8 cellular contexts compared by ENCODE assay signal in genomic region chr16:67658849-67659674, GRCh38. TPM values are rescaled to one million over a fixed set of nuclear protein-coding genes. Genes with fewer than 3 reads are reported as not detected.
DNase-seq lines count a peak whose midpoint lies in the region; ATAC-seq and TF ChIP-seq lines count a peak whose summit lies in the region.

No MANE protein-coding gene starts in this region.

- H3K27ac ChIP-seq in GM23248 = no peak overlapping the region
- H3K27ac ChIP-seq in SU-DHL-6 (ENCODE audit: low read depth, low read length) = peak overlapping the region; percentile 37; the same call in 1 of the 2 replicates

- H3K9me2 ChIP-seq in GM23248 (ENCODE audit: insufficient read depth) (no peaks in the 10 kb centered on the region), SU-DHL-6 (replicated peaks; ENCODE audit: insufficient read depth, low read length) (no peaks in the 10 kb centered on the region)

- no peaks in the 10 kb centered on the region for H3K27me3 ChIP-seq in GM23248 (replicated peaks; ENCODE audit: insufficient read depth)
- H3K27me3 ChIP-seq in SU-DHL-6 (ENCODE audit: low read length) = no peaks in the 10 kb centered on the region

- TF ChIP-seq CTCF in SU-DHL-6 (IDR thresholded peaks at IDR 0.05; ENCODE audit: insufficient read depth, low read length, poor library complexity, severe bottlenecking) = no peak
- no peak for TF ChIP-seq CTCF in fibroblast of the aortic adventitia (IDR thresholded peaks at IDR 0.05; ENCODE audit: insufficient read depth, low read length)

- ATAC-seq in GM21515 (IDR thresholded peaks at IDR 0.05; ENCODE audit: unreplicated experiment) = no peak
- no peak for ATAC-seq in GM19324 (IDR thresholded peaks at IDR 0.05; ENCODE audit: low FRiP score, unreplicated experiment)
- ATAC-seq in HG03095 (IDR thresholded peaks at IDR 0.05; ENCODE audit: unreplicated experiment) = no peak
- no peak for ATAC-seq in HG02884 (IDR thresholded peaks at IDR 0.05; ENCODE audit: unreplicated experiment)

- H4K20me1 ChIP-seq in GM23248 (ENCODE audit: insufficient read depth) (no peaks in the 10 kb centered on the region), SU-DHL-6 (ENCODE audit: low read depth, low read length) (no peaks in the 10 kb centered on the region)

- H3K36me3 ChIP-seq in GM23248 (ENCODE audit: low read depth) (no peaks in the 10 kb centered on the region), SU-DHL-6 (ENCODE audit: low read length) (no peaks in the 10 kb centered on the region)

- WGBS in GM23248 (ENCODE audit: low coverage in 1 of 2, low lambda C conversion rate in 2 of 2, missing lambda C conversion rate in 2 of 2), 2 experiments = 29 to 35% methylated on average over 18 to 21 of the region's 21 CpGs

- no peaks in the 10 kb centered on the region for H3K4me1 ChIP-seq in GM23248 (ENCODE audit: insufficient read depth)

- in situ Hi-C loops in GM23248 (cut with MboI) = no loop called here

- H3F3A ChIP-seq in GM23248 (ENCODE audit: insufficient read depth) (no peaks in the 10 kb centered on the region), SU-DHL-6 (ENCODE audit: insufficient read depth) (peaks cover 7% of the 10 kb centered on the region; the same call in 1 of the 2 replicates)

- peak overlapping the region; percentile 97 for H2AFZ ChIP-seq in GM23248
- H2AFZ ChIP-seq in SU-DHL-6 (ENCODE audit: low read depth, low read length, severe bottlenecking) = no peak overlapping the region

- DNase-seq in GM23248 (no peak), fibroblast of the aortic adventitia (ENCODE audit: low read depth) (no peak), skeletal muscle cell (ENCODE audit: low read depth) (no peak)

- no peaks in the 10 kb centered on the region for H3K9me3 ChIP-seq in GM23248 (ENCODE audit: low read depth)
- no peaks in the 10 kb centered on the region for H3K9me3 ChIP-seq in SU-DHL-6 (ENCODE audit: insufficient read depth, low read length)

- H3K4me2 ChIP-seq in GM23248 (ENCODE audit: unreplicated experiment) (peak overlapping the region; percentile 81), SU-DHL-6 (ENCODE audit: low read depth, low read length, poor library complexity, severe bottlenecking) (peak overlapping the region; percentile 64)

- peaks cover 12% of the 10 kb centered on the region for H3K79me2 ChIP-seq in GM23248 (ENCODE audit: insufficient read depth)
- H3K79me2 ChIP-seq in SU-DHL-6 (ENCODE audit: insufficient read depth, low read length) = no peaks in the 10 kb centered on the region

- H3K4me3 ChIP-seq in GM23248 (peak overlapping the region; percentile 92), SU-DHL-6 (ENCODE audit: insufficient read depth, low read length, poor library complexity, severe bottlenecking) (peak overlapping the region; percentile 73), fibroblast of the aortic adventitia (ENCODE audit: low read depth, low read length) (peak overlapping the region; percentile 89), skeletal muscle cell (ENCODE audit: low read depth, low read length) (peak overlapping the region; percentile 90)

- H3K9ac ChIP-seq in GM23248 (peak overlapping the region; percentile 91), SU-DHL-6 (ENCODE audit: low read length) (peak overlapping the region; percentile 71)

RNA-seq across cellular contexts. Expression of gene ACD, which starts 1.0 kb away (rescaled TPM):
- 25.8 and 33.4 TPM in 2 replicates for total RNA-seq in GM23248 (2014; rRNA removed; shearing (Covaris generic))
- polyA plus RNA-seq in GM23248 (2016; fragmentation: Nextera tagmentation; extraction: Ambion mirVana) = 24.0 and 25.2 TPM in 2 replicates
- total RNA-seq in fibroblast of the aortic adventitia (ENCODE audit: low replicate concordance) = 8.8 and 23.1 TPM in 2 replicates

RNA-seq across cellular contexts. Expression of gene PARD6A, which starts 1.7 kb away (rescaled TPM):
- 0.97 TPM in 1 of 2 replicates, not detected in the other for total RNA-seq in GM23248 (2014; rRNA removed; shearing (Covaris generic))
- polyA plus RNA-seq in GM23248 (2016; fragmentation: Nextera tagmentation; extraction: Ambion mirVana) = 0.58 and 0.70 TPM in 2 replicates
- total RNA-seq in fibroblast of the aortic adventitia (ENCODE audit: low replicate concordance) = 1.4 TPM in 1 of 2 replicates, not detected in the other

RNA-seq across cellular contexts. Expression of gene ENKD1, which starts 7.5 kb away (rescaled TPM):
- total RNA-seq in GM23248 (2014; rRNA removed; shearing (Covaris generic)) = 11.2 and 15.0 TPM in 2 replicates
- polyA plus RNA-seq in GM23248 (2016; fragmentation: Nextera tagmentation; extraction: Ambion mirVana) = 6.7 and 8.3 TPM in 2 replicates
- 14.1 and 19.2 TPM in 2 replicates for total RNA-seq in fibroblast of the aortic adventitia (ENCODE audit: low replicate concordance)

RNA-seq across cellular contexts. Expression of gene C16orf86, which starts 7.6 kb away (rescaled TPM):
- 2.1 and 6.6 TPM in 2 replicates for total RNA-seq in GM23248 (2014; rRNA removed; shearing (Covaris generic))
- 2.8 and 3.4 TPM in 2 replicates for polyA plus RNA-seq in GM23248 (2016; fragmentation: Nextera tagmentation; extraction: Ambion mirVana)
- total RNA-seq in fibroblast of the aortic adventitia (ENCODE audit: low replicate concordance) = 3.3 and 14.8 TPM in 2 replicates

RNA-seq across cellular contexts. Expression of gene CARMIL2, which starts 14.1 kb away (rescaled TPM):
- total RNA-seq in GM23248 (2014; rRNA removed; shearing (Covaris generic)) = under 0.01 TPM in 1 of 2 replicates, not detected in the other
- polyA plus RNA-seq in GM23248 (2016; fragmentation: Nextera tagmentation; extraction: Ambion mirVana) = 1.1 and 1.4 TPM in 2 replicates
- 0.09 and 0.49 TPM in 2 replicates for total RNA-seq in fibroblast of the aortic adventitia (ENCODE audit: low replicate concordance)
